ENCODE assay signal across 11 cellular contexts in genomic region chr9:23824241-23825142, GRCh38. TPM values are rescaled to one million over a fixed set of nuclear protein-coding genes. Genes with fewer than 3 reads are reported as not detected.
DNase-seq lines count a peak whose midpoint lies in the region; ATAC-seq and TF ChIP-seq lines count a peak whose summit lies in the region.
"Had no signal": no experiment of that assay in that cellular context is flagged by ENCODE, and none has a peak within 500 bp of the region (broad histone marks: within the 10 kb centered on the region; RNA-seq: fewer than 3 reads in every experiment).

No MANE protein-coding gene starts in this region.

- H3K36me3 Mint-ChIP-seq in endothelial cell (ENCODE audit: low read depth, unreplicated experiment) (no peaks in the 10 kb centered on the region), nephron progenitor cell (ENCODE audit: low read depth) (no peaks in the 10 kb centered on the region)

- TF ChIP-seq CTCF in endothelial cell (IDR thresholded peaks at IDR 0.05; ENCODE audit: unreplicated experiment) (no peak), nephron progenitor cell (IDR thresholded peaks at IDR 0.05) (no peak), esophagus squamous epithelium (IDR thresholded peaks at IDR 0.05) (no peak)

- peaks cover 16 to 56% (median 17%) of the 10 kb centered on the region in 3 donors for H3K4me1 ChIP-seq in esophagus squamous epithelium
- H3K4me1 ChIP-seq: BLaER1 treated with 17β-estradiol and CSF1 and Interleukin-3, amounts not matched to agents 10 nM and 100 nM had no signal

- WGBS in esophagus squamous epithelium, 2 donors, result 10 to 12% methylated on average over 26 to 29 of the region's 44 CpGs

- H3K4me3 Mint-ChIP-seq in endothelial cell (ENCODE audit: unreplicated experiment) (peak overlapping the region; percentile 63), nephron progenitor cell (no peak overlapping the region)

- ATAC-seq in HG02759 (IDR thresholded peaks at IDR 0.05; ENCODE audit: unreplicated experiment), result no peak

- DNase-seq in AG08395 (ENCODE audit: low spot score) (peak; percentile 10), NCI-H446 (lab: John Stamatoyannopoulos, UW) (peak; percentile 60 to 61), endothelial cell (ENCODE audit: low spot score) (peak; percentile 61), nephron progenitor cell (peak; percentile 64), NCI-H2107 treated with DMSO at 0.1 percent for 48 hours (lab: John Stamatoyannopoulos, UW; ENCODE audit: unreplicated experiment) (no peak), KBM-7 (no peak), esophagus squamous epithelium (lab: John Stamatoyannopoulos, UW) (no peak)
- DNase-seq: NCI-H146; stimulated activated CD4-positive, alpha-beta T cell treated with anti-CD3 and anti-CD28 coated beads, Interleukin-2, amount 100 ng/mL, for 24 hours had no signal

- H3K27ac ChIP-seq in esophagus squamous epithelium, result no peak overlapping the region
- H3K27ac ChIP-seq: BLaER1 treated with 17β-estradiol and CSF1 and Interleukin-3, amounts not matched to agents 10 nM and 100 nM had no signal

- H3K9me3 Mint-ChIP-seq in endothelial cell (ENCODE audit: unreplicated experiment) (no peaks in the 10 kb centered on the region), nephron progenitor cell (no peaks in the 10 kb centered on the region)

- no peak overlapping the region for H3K27ac Mint-ChIP-seq in endothelial cell (ENCODE audit: unreplicated experiment)
- no peak overlapping the region for H3K27ac Mint-ChIP-seq in nephron progenitor cell

- H3K27me3 ChIP-seq in esophagus squamous epithelium, result peaks cover 7 to 100% (median 28%) of the 10 kb centered on the region in 4 donors
- H3K27me3 ChIP-seq: BLaER1 treated with 17β-estradiol and CSF1 and Interleukin-3, amounts not matched to agents 10 nM and 100 nM had no signal

- intact Hi-C loops in esophagus squamous epithelium (cut with DNase I), result no loop called here

- in situ Hi-C loops in KBM-7 (cut with MboI; ENCODE audit: low pct_unique_long_range_greater_than_20kb, low sequenced_read_pairs), result no loop called here

- peak overlapping the region in 2 of 4 donors; percentile 40 to 61 for H3K4me3 ChIP-seq in esophagus squamous epithelium
- H3K4me3 ChIP-seq: BLaER1 treated with 17β-estradiol and CSF1 and Interleukin-3, amounts not matched to agents 10 nM and 100 nM had no signal

- H3K27me3 Mint-ChIP-seq in endothelial cell (ENCODE audit: unreplicated experiment) (peaks cover 11% of the 10 kb centered on the region), nephron progenitor cell (ENCODE audit: low read depth, poor library complexity) (peaks cover 41% of the 10 kb centered on the region)

- TF ChIP-seq POLR2A in esophagus squamous epithelium (IDR thresholded peaks at IDR 0.05), result no peak

- no peaks in the 10 kb centered on the region for H3K9me3 ChIP-seq in esophagus squamous epithelium

- no peaks in the 10 kb centered on the region for H3K36me3 ChIP-seq in esophagus squamous epithelium
- H3K36me3 ChIP-seq: BLaER1 treated with 17β-estradiol and CSF1 and Interleukin-3, amounts not matched to agents 10 nM and 100 nM had no signal

- H3K4me1 Mint-ChIP-seq in endothelial cell (ENCODE audit: unreplicated experiment) (peaks cover 10% of the 10 kb centered on the region), nephron progenitor cell (peaks cover 16% of the 10 kb centered on the region)

RNA-seq across cellular contexts. Expression of gene ELAVL2, which starts 1.5 kb away (rescaled TPM):
- 10.3 TPM for total RNA-seq in endothelial cell (ENCODE audit: unreplicated experiment)
- total RNA-seq in esophagus squamous epithelium, result under 1 TPM in 3 of 4 donors, not detected in 1; 0.29 to 0.97 (median 0.95) TPM

Comparison
In these comparisons a context has a peak if more than half of its experiments do, and no peak if none do; other contexts are left out.
1. DNase-seq: peak in AG08395 (single experiment), NCI-H446 (2 of 2), endothelial cell (single experiment) and nephron progenitor cell (single experiment); none in NCI-H2107 treated with DMSO at 0.1 percent for 48 hours (single experiment), KBM-7 (single experiment) and esophagus squamous epithelium (single experiment).